In the genomic region with DNA sequence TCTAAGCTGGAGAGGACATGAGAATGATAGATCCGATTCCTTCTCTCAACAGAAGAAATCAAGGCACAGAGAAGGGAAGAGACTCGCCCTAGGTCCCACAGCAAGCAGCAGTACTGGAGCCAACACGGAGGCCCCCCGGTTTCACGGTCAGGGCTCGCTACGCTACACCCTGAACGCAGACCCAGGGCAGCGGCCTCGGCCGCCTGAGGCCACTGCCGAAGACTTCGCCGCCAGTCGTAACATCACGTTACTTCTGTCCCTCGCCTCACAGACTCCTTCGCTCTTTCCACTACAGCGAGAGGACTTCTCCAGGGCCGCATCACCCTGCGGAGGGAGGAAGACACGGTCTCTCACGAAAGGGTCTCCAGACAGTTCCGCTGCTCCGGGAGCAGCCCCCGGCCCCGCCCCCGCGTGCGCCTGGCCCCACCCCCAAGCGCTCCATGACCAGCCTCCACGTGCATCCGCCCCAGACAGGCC, we compare ENCODE assay signal across 1 cellular context.
TF ChIP-seq lines count a peak whose summit lies in the region.

No MANE protein-coding gene starts in this region.

TF ChIP-seq in HepG2, 621 proteins besides CTCF, POLR2A, EP300 and RAD21 (continues in another document):
- TF ChIP-seq, protein P1, sequence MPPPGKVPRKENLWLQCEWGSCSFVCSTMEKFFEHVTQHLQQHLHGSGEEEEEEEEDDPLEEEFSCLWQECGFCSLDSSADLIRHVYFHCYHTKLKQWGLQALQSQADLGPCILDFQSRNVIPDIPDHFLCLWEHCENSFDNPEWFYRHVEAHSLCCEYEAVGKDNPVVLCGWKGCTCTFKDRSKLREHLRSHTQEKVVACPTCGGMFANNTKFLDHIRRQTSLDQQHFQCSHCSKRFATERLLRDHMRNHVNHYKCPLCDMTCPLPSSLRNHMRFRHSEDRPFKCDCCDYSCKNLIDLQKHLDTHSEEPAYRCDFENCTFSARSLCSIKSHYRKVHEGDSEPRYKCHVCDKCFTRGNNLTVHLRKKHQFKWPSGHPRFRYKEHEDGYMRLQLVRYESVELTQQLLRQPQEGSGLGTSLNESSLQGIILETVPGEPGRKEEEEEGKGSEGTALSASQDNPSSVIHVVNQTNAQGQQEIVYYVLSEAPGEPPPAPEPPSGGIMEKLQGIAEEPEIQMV (CRISPR knock-in tag; IDR thresholded peaks at IDR 0.05; ENCODE audit: low read depth) = 0 out of 2 replicates have a peak, but pooled peaks have one; percentile 34
- no peak for TF ChIP-seq CENPT (CRISPR knock-in tag; IDR thresholded peaks at IDR 0.05; ENCODE audit: low read depth)
- 0 out of 2 replicates have a peak, but pooled peaks have one; percentile 24 for TF ChIP-seq ZNF329 (CRISPR knock-in tag; IDR thresholded peaks at IDR 0.05; ENCODE audit: low read depth)
- TF ChIP-seq SIX4 (CRISPR knock-in tag; IDR thresholded peaks at IDR 0.05) = no peak
- TF ChIP-seq, protein P2, sequence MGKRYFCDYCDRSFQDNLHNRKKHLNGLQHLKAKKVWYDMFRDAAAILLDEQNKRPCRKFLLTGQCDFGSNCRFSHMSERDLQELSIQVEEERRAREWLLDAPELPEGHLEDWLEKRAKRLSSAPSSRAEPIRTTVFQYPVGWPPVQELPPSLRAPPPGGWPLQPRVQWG (CRISPR knock-in tag; IDR thresholded peaks at IDR 0.05; ENCODE audit: borderline replicate concordance, low read depth) = no peak
- TF ChIP-seq, protein P3, sequence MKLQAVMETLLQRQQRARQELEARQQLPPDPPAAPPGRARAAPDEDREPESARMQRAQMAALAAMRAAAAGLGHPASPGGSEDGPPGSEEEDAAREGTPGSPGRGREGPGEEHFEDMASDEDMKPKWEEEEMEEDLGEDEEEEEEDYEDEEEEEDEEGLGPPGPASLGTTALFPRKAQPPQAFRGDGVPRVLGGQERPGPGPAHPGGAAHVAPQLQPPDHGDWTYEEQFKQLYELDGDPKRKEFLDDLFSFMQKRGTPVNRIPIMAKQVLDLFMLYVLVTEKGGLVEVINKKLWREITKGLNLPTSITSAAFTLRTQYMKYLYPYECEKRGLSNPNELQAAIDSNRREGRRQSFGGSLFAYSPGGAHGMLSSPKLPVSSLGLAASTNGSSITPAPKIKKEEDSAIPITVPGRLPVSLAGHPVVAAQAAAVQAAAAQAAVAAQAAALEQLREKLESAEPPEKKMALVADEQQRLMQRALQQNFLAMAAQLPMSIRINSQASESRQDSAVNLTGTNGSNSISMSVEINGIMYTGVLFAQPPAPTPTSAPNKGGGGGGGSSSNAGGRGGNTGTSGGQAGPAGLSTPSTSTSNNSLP (IDR thresholded peaks at IDR 0.05; ENCODE audit: low read depth, low read length) = no peak
- TF ChIP-seq FOXK2 (IDR thresholded peaks at IDR 0.05) = no peak
- TF ChIP-seq, protein P4, sequence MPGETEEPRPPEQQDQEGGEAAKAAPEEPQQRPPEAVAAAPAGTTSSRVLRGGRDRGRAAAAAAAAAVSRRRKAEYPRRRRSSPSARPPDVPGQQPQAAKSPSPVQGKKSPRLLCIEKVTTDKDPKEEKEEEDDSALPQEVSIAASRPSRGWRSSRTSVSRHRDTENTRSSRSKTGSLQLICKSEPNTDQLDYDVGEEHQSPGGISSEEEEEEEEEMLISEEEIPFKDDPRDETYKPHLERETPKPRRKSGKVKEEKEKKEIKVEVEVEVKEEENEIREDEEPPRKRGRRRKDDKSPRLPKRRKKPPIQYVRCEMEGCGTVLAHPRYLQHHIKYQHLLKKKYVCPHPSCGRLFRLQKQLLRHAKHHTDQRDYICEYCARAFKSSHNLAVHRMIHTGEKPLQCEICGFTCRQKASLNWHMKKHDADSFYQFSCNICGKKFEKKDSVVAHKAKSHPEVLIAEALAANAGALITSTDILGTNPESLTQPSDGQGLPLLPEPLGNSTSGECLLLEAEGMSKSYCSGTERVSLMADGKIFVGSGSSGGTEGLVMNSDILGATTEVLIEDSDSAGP (CRISPR knock-in tag; IDR thresholded peaks at IDR 0.05; ENCODE audit: borderline replicate concordance) = peak; percentile 68; the same call in 1 of the 2 replicates
- TF ChIP-seq, protein P5, sequence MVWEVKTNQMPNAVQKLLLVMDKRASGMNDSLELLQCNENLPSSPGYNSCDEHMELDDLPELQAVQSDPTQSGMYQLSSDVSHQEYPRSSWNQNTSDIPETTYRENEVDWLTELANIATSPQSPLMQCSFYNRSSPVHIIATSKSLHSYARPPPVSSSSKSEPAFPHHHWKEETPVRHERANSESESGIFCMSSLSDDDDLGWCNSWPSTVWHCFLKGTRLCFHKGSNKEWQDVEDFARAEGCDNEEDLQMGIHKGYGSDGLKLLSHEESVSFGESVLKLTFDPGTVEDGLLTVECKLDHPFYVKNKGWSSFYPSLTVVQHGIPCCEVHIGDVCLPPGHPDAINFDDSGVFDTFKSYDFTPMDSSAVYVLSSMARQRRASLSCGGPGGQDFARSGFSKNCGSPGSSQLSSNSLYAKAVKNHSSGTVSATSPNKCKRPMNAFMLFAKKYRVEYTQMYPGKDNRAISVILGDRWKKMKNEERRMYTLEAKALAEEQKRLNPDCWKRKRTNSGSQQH (CRISPR knock-in tag; IDR thresholded peaks at IDR 0.05; ENCODE audit: low read depth) = no peak; the same call in 1 of the 2 replicates
- TF ChIP-seq SALL1 (CRISPR knock-in tag; IDR thresholded peaks at IDR 0.05) = 0 out of 2 replicates have a peak, but pooled peaks have one; percentile 5
- TF ChIP-seq, protein P6, sequence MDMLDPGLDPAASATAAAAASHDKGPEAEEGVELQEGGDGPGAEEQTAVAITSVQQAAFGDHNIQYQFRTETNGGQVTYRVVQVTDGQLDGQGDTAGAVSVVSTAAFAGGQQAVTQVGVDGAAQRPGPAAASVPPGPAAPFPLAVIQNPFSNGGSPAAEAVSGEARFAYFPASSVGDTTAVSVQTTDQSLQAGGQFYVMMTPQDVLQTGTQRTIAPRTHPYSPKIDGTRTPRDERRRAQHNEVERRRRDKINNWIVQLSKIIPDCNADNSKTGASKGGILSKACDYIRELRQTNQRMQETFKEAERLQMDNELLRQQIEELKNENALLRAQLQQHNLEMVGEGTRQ (IDR thresholded peaks at IDR 0.05; ENCODE audit: low read depth, low read length) = no peak
- TF ChIP-seq, protein P6 (CRISPR knock-in tag; IDR thresholded peaks at IDR 0.05; ENCODE audit: borderline replicate concordance) = 0 out of 2 replicates have a peak, but pooled peaks have one; percentile 18
- TF ChIP-seq, protein P7, sequence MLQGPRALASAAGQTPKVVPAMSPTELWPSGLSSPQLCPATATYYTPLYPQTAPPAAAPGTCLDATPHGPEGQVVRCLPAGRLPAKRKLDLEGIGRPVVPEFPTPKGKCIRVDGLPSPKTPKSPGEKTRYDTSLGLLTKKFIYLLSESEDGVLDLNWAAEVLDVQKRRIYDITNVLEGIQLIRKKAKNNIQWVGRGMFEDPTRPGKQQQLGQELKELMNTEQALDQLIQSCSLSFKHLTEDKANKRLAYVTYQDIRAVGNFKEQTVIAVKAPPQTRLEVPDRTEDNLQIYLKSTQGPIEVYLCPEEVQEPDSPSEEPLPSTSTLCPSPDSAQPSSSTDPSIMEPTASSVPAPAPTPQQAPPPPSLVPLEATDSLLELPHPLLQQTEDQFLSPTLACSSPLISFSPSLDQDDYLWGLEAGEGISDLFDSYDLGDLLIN (CRISPR knock-in tag; IDR thresholded peaks at IDR 0.05; ENCODE audit: borderline replicate concordance) = no peak
- TF ChIP-seq LCORL (IDR thresholded peaks at IDR 0.05) = no peak
- no peak for TF ChIP-seq LCORL (CRISPR knock-in tag; IDR thresholded peaks at IDR 0.05)
- TF ChIP-seq, protein P8, sequence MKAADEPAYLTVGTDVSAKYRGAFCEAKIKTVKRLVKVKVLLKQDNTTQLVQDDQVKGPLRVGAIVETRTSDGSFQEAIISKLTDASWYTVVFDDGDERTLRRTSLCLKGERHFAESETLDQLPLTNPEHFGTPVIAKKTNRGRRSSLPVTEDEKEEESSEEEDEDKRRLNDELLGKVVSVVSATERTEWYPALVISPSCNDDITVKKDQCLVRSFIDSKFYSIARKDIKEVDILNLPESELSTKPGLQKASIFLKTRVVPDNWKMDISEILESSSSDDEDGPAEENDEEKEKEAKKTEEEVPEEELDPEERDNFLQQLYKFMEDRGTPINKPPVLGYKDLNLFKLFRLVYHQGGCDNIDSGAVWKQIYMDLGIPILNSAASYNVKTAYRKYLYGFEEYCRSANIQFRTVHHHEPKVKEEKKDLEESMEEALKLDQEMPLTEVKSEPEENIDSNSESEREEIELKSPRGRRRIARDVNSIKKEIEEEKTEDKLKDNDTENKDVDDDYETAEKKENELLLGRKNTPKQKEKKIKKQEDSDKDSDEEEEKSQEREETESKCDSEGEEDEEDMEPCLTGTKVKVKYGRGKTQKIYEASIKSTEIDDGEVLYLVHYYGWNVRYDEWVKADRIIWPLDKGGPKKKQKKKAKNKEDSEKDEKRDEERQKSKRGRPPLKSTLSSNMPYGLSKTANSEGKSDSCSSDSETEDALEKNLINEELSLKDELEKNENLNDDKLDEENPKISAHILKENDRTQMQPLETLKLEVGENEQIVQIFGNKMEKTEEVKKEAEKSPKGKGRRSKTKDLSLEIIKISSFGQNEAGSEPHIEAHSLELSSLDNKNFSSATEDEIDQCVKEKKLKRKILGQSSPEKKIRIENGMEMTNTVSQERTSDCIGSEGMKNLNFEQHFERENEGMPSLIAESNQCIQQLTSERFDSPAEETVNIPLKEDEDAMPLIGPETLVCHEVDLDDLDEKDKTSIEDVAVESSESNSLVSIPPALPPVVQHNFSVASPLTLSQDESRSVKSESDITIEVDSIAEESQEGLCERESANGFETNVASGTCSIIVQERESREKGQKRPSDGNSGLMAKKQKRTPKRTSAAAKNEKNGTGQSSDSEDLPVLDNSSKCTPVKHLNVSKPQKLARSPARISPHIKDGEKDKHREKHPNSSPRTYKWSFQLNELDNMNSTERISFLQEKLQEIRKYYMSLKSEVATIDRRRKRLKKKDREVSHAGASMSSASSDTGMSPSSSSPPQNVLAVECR (CRISPR knock-in tag; IDR thresholded peaks at IDR 0.05; ENCODE audit: borderline replicate concordance) = no peak
- TF ChIP-seq, protein P9, sequence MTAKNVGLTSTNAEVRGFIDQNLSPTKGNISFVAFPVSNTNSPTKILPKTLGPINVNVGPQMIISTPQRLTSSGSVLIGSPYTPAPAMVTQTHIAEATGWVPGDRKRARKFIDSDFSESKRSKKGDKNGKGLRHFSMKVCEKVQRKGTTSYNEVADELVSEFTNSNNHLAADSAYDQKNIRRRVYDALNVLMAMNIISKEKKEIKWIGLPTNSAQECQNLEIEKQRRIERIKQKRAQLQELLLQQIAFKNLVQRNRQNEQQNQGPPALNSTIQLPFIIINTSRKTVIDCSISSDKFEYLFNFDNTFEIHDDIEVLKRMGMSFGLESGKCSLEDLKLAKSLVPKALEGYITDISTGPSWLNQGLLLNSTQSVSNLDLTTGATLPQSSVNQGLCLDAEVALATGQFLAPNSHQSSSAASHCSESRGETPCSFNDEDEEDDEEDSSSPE (CRISPR knock-in tag; IDR thresholded peaks at IDR 0.05) = no peak
- TF ChIP-seq, protein P10, sequence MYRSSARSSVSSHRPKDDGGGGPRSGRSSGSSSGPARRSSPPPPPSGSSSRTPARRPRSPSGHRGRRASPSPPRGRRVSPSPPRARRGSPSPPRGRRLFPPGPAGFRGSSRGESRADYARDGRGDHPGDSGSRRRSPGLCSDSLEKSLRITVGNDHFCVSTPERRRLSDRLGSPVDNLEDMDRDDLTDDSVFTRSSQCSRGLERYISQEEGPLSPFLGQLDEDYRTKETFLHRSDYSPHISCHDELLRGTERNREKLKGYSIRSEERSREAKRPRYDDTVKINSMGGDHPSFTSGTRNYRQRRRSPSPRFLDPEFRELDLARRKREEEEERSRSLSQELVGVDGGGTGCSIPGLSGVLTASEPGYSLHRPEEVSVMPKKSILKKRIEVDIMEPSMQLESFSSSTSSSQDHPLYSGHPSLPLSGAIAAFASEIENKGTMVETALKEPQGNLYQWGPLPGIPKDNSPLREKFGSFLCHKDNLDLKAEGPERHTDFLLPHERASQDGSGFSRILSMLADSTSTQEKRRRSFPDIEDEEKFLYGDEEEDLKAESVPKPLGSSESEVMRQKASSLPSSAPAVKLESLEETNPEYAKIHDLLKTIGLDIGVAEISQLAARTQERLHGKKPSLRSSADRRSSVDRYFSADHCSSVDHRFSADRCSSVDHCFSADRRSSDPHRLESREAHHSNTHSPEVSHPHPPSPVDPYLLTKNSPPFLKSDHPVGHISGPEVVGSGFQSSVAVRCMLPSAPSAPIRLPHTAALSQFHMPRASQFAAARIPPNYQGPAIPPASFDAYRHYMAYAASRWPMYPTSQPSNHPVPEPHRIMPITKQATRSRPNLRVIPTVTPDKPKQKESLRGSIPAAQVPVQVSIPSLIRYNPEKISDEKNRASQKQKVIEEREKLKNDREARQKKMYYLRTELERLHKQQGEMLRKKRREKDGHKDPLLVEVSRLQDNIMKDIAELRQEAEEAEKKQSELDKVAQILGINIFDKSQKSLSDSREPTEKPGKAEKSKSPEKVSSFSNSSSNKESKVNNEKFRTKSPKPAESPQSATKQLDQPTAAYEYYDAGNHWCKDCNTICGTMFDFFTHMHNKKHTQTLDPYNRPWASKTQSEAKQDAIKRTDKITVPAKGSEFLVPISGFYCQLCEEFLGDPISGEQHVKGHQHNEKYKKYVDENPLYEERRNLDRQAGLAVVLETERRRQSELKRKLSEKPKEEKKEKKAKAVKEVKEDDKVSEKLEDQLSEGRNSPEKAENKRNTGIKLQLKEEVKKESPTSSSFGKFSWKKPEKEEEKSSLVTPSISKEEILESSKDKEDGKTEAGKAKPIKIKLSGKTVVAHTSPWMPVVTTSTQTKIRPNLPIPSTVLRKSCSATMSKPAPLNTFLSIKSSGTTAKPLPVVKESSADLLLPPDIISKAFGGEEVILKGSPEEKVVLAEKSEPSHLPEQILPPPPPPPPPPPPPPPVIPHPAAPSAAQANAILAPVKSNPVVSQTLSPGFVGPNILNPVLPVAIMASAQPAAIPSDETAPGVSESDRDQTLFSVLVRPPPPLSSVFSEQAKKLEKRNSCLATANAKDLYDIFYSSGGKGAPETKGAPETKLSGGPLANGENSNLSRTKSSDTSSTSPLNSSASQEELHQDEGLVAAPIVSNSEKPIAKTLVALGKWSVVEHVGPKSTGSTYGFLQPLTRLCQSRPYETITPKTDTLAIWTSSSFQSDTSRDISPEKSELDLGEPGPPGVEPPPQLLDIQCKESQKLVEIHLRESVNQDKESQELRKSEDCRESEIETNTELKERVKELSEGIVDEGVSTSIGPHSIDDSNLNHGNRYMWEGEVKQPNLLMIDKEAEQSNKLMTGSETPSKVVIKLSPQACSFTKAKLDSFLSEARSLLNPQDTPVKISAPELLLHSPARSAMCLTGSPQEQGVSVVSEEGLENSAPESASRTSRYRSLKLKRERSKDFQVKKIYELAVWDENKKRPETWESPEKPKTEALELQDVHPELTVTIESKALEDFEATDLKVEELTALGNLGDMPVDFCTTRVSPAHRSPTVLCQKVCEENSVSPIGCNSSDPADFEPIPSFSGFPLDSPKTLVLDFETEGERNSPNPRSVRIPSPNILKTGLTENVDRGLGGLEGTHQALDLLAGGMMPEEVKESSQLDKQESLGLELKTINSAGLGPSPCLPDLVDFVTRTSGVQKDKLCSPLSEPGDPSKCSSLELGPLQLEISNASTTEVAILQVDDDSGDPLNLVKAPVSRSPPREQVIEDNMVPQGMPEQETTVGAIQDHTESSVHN (CRISPR knock-in tag; IDR thresholded peaks at IDR 0.05) = no peak
- TF ChIP-seq NAIF1 (CRISPR knock-in tag; IDR thresholded peaks at IDR 0.05; ENCODE audit: borderline replicate concordance) = peak; percentile 62; the same call in 1 of the 2 replicates
